Comparison of ENCODE assay signal across 10 cellular contexts in genomic region chr7:21724562-21724961, GRCh38.
"Had no signal": no experiment of that assay in that cellular context is flagged by ENCODE, and none has a peak within 500 bp of the region (broad histone marks: within the 10 kb centered on the region; RNA-seq: fewer than 3 reads in every experiment).

No MANE protein-coding gene starts in this region.

- H3K27me3 Mint-ChIP-seq: IgD-negative memory B cell had no signal

- H3K4me1 Mint-ChIP-seq: GM23338, IgD-negative memory B cell had no signal

- H3K27ac ChIP-seq: HL-60 had no signal

- H3K4me3 ChIP-seq: GM23338, HAP-1 had no signal

- H2AFZ ChIP-seq: GM23338 had no signal

- H3K4me2 ChIP-seq: GM23338 had no signal

- H3K4me3 Mint-ChIP-seq: GM23338, HFFc6, IgD-negative memory B cell had no signal

- DNase-seq: H7, HFFc6, KBM-7 had no signal

- FAIRE-seq: H1, HepG2 had no signal

- H3K4me1 ChIP-seq: HAP-1 had no signal

- H3K27ac Mint-ChIP-seq: GM23338, HFFc6, IgD-negative memory B cell had no signal

- ATAC-seq: GM23338, HCT116, HepG2 had no signal

- H3K9me3 Mint-ChIP-seq: GM23338, IgD-negative memory B cell had no signal

- H3K36me3 ChIP-seq: HAP-1 had no signal

- H3K9me3 ChIP-seq: HAP-1 had no signal
